8 cellular contexts compared by ENCODE assay signal in the genomic region with DNA sequence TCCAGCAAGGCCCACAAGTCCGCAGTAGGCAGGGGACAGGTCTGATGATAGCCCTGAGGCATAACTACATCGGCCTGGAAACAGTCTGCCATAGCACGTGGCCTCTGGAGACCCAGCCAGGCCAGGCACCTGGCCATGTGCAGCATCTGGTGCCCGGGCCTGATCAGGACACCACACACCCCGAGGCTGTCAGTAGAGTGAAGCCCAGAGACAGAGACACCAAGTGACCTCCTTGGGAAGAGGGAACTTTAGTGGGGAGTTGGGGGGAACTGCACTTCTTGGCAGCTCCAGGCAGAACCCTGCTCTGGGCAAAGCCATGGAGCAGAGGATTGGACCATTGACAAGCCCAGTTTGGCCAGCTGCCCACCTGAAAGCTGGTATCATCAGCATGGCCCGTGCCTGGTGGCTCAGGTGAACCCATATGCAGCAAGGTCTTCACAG. TPM values are rescaled to one million over a fixed set of nuclear protein-coding genes. Genes with fewer than 3 reads are reported as not detected.
DNase-seq lines count a peak whose midpoint lies in the region; ATAC-seq and TF ChIP-seq lines count a peak whose summit lies in the region.

No MANE protein-coding gene starts in this region.

- peak overlapping the region; percentile 94 for H3K4me2 ChIP-seq in osteoblast (ENCODE audit: insufficient read depth, low read length)

- peak overlapping the region; percentile 89 to 90 for H3K27ac Mint-ChIP-seq in T-cell

- CTCF ChIA-PET in T-cell (lab: Charles Lee): interaction anchor here in 1 of 2 donors (1.0 kb wide), 1 partner anchor 45 kb away, joined by 3 read pairs; no protein-coding TSS in a partner anchor

- peak overlapping the region; percentile 75 to 86 (median 83) for H3K4me3 Mint-ChIP-seq in T-cell

- H3K79me2 ChIP-seq in osteoblast (ENCODE audit: insufficient read depth, low read length): peaks cover 23% of the 10 kb centered on the region

- ATAC-seq in T-cell (replicated peaks in 1 of 4) (no peak), HG03175 (IDR thresholded peaks at IDR 0.05; ENCODE audit: unreplicated experiment) (no peak), HG03196 (IDR thresholded peaks at IDR 0.05; ENCODE audit: unreplicated experiment) (no peak), GM19395 (IDR thresholded peaks at IDR 0.05; ENCODE audit: unreplicated experiment) (no peak)

- no peak overlapping the region for H2AFZ ChIP-seq in osteoblast (ENCODE audit: low read length)

- H4K20me1 ChIP-seq in osteoblast (ENCODE audit: insufficient read depth, low read length): peaks cover 11% of the 10 kb centered on the region

- H3K9me3 Mint-ChIP-seq in T-cell: no peaks in the 10 kb centered on the region

- peak overlapping the region; percentile 53 for H3K27ac ChIP-seq in osteoblast (ENCODE audit: low read depth, low read length)

- POLR2A ChIA-PET in T-cell (lab: Charles Lee): no interaction called here

- H3K4me1 Mint-ChIP-seq in T-cell: peaks cover 54 to 68% (median 65%) of the 10 kb centered on the region in 3 donors

- DNase-seq in BE2C: peak; percentile 68
- no peak for DNase-seq in T-cell
- no peak for DNase-seq in fibroblast of pulmonary artery (ENCODE audit: low read depth)
- peak; percentile 47 for DNase-seq in osteoblast (ENCODE audit: insufficient read length, low spot score, missing footprints)
- DNase-seq in COR-L47 (lab: John Stamatoyannopoulos, UW): no peak

- TF ChIP-seq CTCF in BE2C (IDR thresholded peaks at IDR 0.05; ENCODE audit: low read depth, low read length): no peak
- TF ChIP-seq CTCF in fibroblast of pulmonary artery (IDR thresholded peaks at IDR 0.05; ENCODE audit: low read length, missing control alignments): no peak
- TF ChIP-seq CTCF in osteoblast (IDR thresholded peaks at IDR 0.05; ENCODE audit: extremely low read depth, low read depth, low read length): no peak

- H3K9me3 ChIP-seq in BE2C (no peaks in the 10 kb centered on the region), osteoblast (ENCODE audit: low read depth, low read length) (no peaks in the 10 kb centered on the region)

- peaks cover 4% of the 10 kb centered on the region for H3K4me1 ChIP-seq in BE2C
- H3K4me1 ChIP-seq in osteoblast (ENCODE audit: insufficient read depth, low read length): peaks cover 22% of the 10 kb centered on the region

- no peaks in the 10 kb centered on the region for H3K27me3 Mint-ChIP-seq in T-cell

- no peaks in the 10 kb centered on the region for H3K36me3 ChIP-seq in BE2C
- peaks cover 9% of the 10 kb centered on the region for H3K36me3 ChIP-seq in osteoblast (ENCODE audit: insufficient read depth, low read length)

- H3K27me3 ChIP-seq in BE2C (no peaks in the 10 kb centered on the region), osteoblast (ENCODE audit: insufficient read depth, low read length) (no peaks in the 10 kb centered on the region)

- H3K4me3 ChIP-seq in BE2C (ENCODE audit: low read depth, low read length): no peak overlapping the region
- H3K4me3 ChIP-seq in fibroblast of pulmonary artery (replicated peaks; ENCODE audit: low read depth, low read length): peak overlapping the region; percentile 84
- peak overlapping the region; percentile 88 for H3K4me3 ChIP-seq in osteoblast (ENCODE audit: insufficient read depth, low read length)

- H3K36me3 Mint-ChIP-seq in T-cell: peaks cover 18% of the 10 kb centered on the region

RNA-seq across cellular contexts. Expression of gene SHISA5, which starts 1.2 kb away (rescaled TPM):
- polyA plus RNA-seq in BE2C (2012; ENCODE audit: insufficient read depth, insufficient read length, low read depth): 124 TPM
- total RNA-seq in T-cell: 100 to 1,000 TPM; 156 to 258 (median 217) TPM
- 99.3 and 105 TPM in 2 replicates for total RNA-seq in osteoblast

RNA-seq across cellular contexts. Expression of gene PFKFB4, which starts 53.9 kb away (rescaled TPM):
- 1.2 TPM for polyA plus RNA-seq in BE2C (2012; ENCODE audit: insufficient read depth, insufficient read length, low read depth)
- total RNA-seq in T-cell (1 to 10 TPM; 1.8 to 4.2 (median 2.4) TPM), osteoblast (12.3 and 12.4 TPM in 2 replicates)

RNA-seq across cellular contexts. Expression of gene ATRIP, which starts 56.2 kb away (rescaled TPM):
- polyA plus RNA-seq in BE2C (2012; ENCODE audit: insufficient read depth, insufficient read length, low read depth): 9.0 TPM
- total RNA-seq in T-cell (10 to 100 TPM in 3 of 5 donors, 1 to 10 TPM in 2; 7.8 to 14.9 (median 12.8) TPM), osteoblast (5.0 and 5.1 TPM in 2 replicates)

Comparison
In these comparisons a context has a peak if more than half of its experiments do, and no peak if none do; other contexts are left out.
1. DNase-seq: peak in BE2C (single experiment) and osteoblast (single experiment); none in T-cell (0 of 34), fibroblast of pulmonary artery (single experiment) and COR-L47 (single experiment).